Comparison of ENCODE assay signal across 1 cellular context in the genomic region with DNA sequence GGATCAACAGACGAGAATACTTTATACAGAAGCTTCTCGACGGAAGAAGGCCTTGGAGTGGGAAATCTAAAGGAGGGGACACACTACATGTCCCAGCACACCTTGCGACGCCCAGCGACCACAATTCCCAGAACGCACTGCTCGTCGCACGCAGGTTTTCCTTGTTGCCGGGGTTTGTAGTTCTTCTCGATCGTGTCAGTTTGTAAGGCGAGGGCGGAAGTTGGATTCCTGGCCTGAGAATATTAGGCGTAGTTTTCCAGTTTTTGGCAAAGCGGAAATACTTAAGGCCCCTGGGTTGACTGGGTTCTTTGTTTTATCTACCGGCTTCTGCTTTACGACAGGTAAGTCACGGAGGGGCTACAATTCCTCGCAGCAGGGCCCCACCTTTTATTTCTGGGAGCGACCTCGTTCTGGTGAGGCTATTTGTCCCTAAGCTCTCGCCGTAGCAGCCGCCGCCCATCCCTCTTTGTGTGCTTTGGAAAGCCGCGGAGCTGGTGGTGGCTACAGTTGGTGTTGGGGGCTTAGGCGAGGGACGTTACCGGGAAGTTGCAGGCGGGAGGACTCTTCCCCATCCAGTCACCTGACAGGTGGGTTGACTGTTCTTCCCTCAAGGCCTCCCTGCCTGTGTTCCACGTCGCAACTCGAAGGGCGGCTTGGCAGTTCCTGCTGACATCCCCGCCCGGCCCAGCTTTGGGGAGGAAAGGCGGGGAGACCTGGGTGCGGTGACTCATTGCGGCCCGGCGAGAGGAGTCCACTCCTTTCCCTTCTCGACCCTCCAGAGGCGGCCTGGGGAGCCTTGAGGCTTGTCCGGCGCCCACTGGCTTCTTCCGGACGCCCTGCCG.
TF ChIP-seq lines count a peak whose summit lies in the region.

A gene (plus strand): TSS at position 183 of the 842 bp plus-strand sequence. CDS start 2,687 bp downstream, outside the sequence.

TF ChIP-seq in HCT116, 20 proteins besides CTCF, POLR2A, EP300 and RAD21:
- TF ChIP-seq, protein P1, sequence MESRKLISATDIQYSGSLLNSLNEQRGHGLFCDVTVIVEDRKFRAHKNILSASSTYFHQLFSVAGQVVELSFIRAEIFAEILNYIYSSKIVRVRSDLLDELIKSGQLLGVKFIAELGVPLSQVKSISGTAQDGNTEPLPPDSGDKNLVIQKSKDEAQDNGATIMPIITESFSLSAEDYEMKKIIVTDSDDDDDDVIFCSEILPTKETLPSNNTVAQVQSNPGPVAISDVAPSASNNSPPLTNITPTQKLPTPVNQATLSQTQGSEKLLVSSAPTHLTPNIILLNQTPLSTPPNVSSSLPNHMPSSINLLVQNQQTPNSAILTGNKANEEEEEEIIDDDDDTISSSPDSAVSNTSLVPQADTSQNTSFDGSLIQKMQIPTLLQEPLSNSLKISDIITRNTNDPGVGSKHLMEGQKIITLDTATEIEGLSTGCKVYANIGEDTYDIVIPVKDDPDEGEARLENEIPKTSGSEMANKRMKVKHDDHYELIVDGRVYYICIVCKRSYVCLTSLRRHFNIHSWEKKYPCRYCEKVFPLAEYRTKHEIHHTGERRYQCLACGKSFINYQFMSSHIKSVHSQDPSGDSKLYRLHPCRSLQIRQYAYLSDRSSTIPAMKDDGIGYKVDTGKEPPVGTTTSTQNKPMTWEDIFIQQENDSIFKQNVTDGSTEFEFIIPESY (IDR thresholded peaks at IDR 0.05; ENCODE audit: extremely low read depth, insufficient replicate concordance, low read length): peak; percentile 37
- TF ChIP-seq JUND (IDR thresholded peaks at IDR 0.05) (peak; percentile 12), SIN3A (IDR thresholded peaks at IDR 0.05; ENCODE audit: low read depth) (peak; percentile 67; the same call in 1 of the 2 replicates), ZNF274 (IDR thresholded peaks at IDR 0.05; ENCODE audit: low read depth, low read length) (no peak), CBX3 (IDR thresholded peaks at IDR 0.05; ENCODE audit: low read depth) (no peak), EZH2 (IDR thresholded peaks at IDR 0.05) (no peak), POLR2AphosphoS5 (IDR thresholded peaks at IDR 0.05; ENCODE audit: low read depth, low read length) (no peak; the same call in none of the 2 replicates), FOSL1 (IDR thresholded peaks at IDR 0.05; ENCODE audit: low read depth) (no peak), TCF7L2 (IDR thresholded peaks at IDR 0.05; ENCODE audit: borderline replicate concordance, extremely low read depth, insufficient read depth, insufficient read length) (peak; percentile 93), SRF (IDR thresholded peaks at IDR 0.05; ENCODE audit: low read depth) (no peak), YY1 (IDR thresholded peaks at IDR 0.05; ENCODE audit: extremely low read depth, insufficient replicate concordance, low read depth, low read length) (peak; percentile 71), CEBPB (IDR thresholded peaks at IDR 0.05; ENCODE audit: low read depth) (no peak), ELF1 (IDR thresholded peaks at IDR 0.05; ENCODE audit: borderline replicate concordance, low read depth) (peak; percentile 88), EGR1 (IDR thresholded peaks at IDR 0.05; ENCODE audit: low read depth) (no peak), EZH2phosphoT487 (IDR thresholded peaks at IDR 0.05; ENCODE audit: borderline replicate concordance) (no peak), SP1 (IDR thresholded peaks at IDR 0.05; ENCODE audit: low read depth) (peak; percentile 80), ZFX (IDR thresholded peaks at IDR 0.05) (peak; percentile 77)
- TF ChIP-seq, protein P2, sequence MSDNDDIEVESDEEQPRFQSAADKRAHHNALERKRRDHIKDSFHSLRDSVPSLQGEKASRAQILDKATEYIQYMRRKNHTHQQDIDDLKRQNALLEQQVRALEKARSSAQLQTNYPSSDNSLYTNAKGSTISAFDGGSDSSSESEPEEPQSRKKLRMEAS (IDR thresholded peaks at IDR 0.05): peak; percentile 36
- TF ChIP-seq, protein P3, sequence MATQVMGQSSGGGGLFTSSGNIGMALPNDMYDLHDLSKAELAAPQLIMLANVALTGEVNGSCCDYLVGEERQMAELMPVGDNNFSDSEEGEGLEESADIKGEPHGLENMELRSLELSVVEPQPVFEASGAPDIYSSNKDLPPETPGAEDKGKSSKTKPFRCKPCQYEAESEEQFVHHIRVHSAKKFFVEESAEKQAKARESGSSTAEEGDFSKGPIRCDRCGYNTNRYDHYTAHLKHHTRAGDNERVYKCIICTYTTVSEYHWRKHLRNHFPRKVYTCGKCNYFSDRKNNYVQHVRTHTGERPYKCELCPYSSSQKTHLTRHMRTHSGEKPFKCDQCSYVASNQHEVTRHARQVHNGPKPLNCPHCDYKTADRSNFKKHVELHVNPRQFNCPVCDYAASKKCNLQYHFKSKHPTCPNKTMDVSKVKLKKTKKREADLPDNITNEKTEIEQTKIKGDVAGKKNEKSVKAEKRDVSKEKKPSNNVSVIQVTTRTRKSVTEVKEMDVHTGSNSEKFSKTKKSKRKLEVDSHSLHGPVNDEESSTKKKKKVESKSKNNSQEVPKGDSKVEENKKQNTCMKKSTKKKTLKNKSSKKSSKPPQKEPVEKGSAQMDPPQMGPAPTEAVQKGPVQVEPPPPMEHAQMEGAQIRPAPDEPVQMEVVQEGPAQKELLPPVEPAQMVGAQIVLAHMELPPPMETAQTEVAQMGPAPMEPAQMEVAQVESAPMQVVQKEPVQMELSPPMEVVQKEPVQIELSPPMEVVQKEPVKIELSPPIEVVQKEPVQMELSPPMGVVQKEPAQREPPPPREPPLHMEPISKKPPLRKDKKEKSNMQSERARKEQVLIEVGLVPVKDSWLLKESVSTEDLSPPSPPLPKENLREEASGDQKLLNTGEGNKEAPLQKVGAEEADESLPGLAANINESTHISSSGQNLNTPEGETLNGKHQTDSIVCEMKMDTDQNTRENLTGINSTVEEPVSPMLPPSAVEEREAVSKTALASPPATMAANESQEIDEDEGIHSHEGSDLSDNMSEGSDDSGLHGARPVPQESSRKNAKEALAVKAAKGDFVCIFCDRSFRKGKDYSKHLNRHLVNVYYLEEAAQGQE (IDR thresholded peaks at IDR 0.05; ENCODE audit: low read depth): no peak
- TF ChIP-seq, protein P4, sequence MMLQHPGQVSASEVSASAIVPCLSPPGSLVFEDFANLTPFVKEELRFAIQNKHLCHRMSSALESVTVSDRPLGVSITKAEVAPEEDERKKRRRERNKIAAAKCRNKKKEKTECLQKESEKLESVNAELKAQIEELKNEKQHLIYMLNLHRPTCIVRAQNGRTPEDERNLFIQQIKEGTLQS (IDR thresholded peaks at IDR 0.05): no peak
